15 cellular contexts compared by ENCODE assay signal in genomic region chr21:46269466-46269865, GRCh38.
"Had no signal": no experiment of that assay in that cellular context is flagged by ENCODE, and none has a peak within 500 bp of the region (broad histone marks: within the 10 kb centered on the region; RNA-seq: fewer than 3 reads in every experiment).

No MANE protein-coding gene starts in this region.

- H3K4me3 ChIP-seq: ascending aorta, breast epithelium, left lung, spleen, thoracic aorta, upper lobe of left lung had no signal

- DNase-seq: activated CD4-positive, alpha-beta T cell treated with anti-CD3 and anti-CD28 coated beads, Interleukin-2, amount 50 U/mL, for 4 hours; activated gamma-delta T cell; effector memory CD4-positive, alpha-beta T cell; foreskin fibroblast; hippocampal formation; islet precursor cell; left lung; nucleus accumbens; spleen; stimulated activated naive B cell treated with anti-CD40 and anti-IgM and Interleukin-4, amounts not matched to agents 10 μg/mL and 1 μg/mL and 100 μg/mL, for 72 hours; T-helper 2 cell had no signal

- ATAC-seq: left lung; stimulated activated naive B cell treated with anti-CD40 and anti-IgM and Interleukin-4, amounts not matched to agents 10 μg/mL and 1 μg/mL and 100 μg/mL, for 72 hours had no signal

- H3K9me3 ChIP-seq: ascending aorta, breast epithelium, left lung, spleen, thoracic aorta, upper lobe of left lung had no signal

- H3K27me3 ChIP-seq: ascending aorta, breast epithelium, left lung, spleen, upper lobe of left lung had no signal

- H3K27ac ChIP-seq: ascending aorta, breast epithelium, left lung, spleen, thoracic aorta, upper lobe of left lung had no signal

- H3K4me1 ChIP-seq: ascending aorta, breast epithelium, left lung, spleen had no signal
